ENCODE assay signal across 16 cellular contexts in genomic region chr6:108840919-108841318, GRCh38. TPM values are rescaled to one million over a fixed set of nuclear protein-coding genes. Genes with fewer than 3 reads are reported as not detected.
DNase-seq lines count a peak whose midpoint lies in the region; ATAC-seq and TF ChIP-seq lines count a peak whose summit lies in the region.
"Had no signal": no experiment of that assay in that cellular context is flagged by ENCODE, and none has a peak within 500 bp of the region (broad histone marks: within the 10 kb centered on the region; RNA-seq: fewer than 3 reads in every experiment).

No MANE protein-coding gene starts in this region.

- CTCF ChIA-PET in activated CD8-positive, alpha-beta T cell treated with anti-CD3 and anti-CD28 coated beads, Interleukin-2, amount 10 ng/mL, durations not matched to agents 7 days and 5 days (lab: Charles Lee), result interaction anchor here (1.0 kb wide), 1 partner anchor 299 kb away, joined by 3 read pairs; no protein-coding TSS in a partner anchor

- no peak overlapping the region for H3K9ac ChIP-seq in KMS-11

- H3K4me3 ChIP-seq in KMS-11 (IDR thresholded peaks at IDR 0.05; ENCODE audit: insufficient read depth, low read depth, low read length), result no peak overlapping the region
- no peak overlapping the region for H3K4me3 ChIP-seq in spleen
- H3K4me3 ChIP-seq: SJSA1 had no signal

- WGBS in spleen, 5 donors, result 76 to 85% (median 82%) methylated on average over 4 of the region's 4 CpGs

- intact Hi-C loops in CD14-positive monocyte (cut with micrococcal nuclease), result no loop called here
- intact Hi-C loops in spleen (cut with DNase I; ENCODE audit: low total_unique reads), result no loop called here

- H3K36me3 Mint-ChIP-seq in CD14-positive monocyte, result peaks cover 0 to 5% of the 10 kb centered on the region in 2 donors
- no peaks in the 10 kb centered on the region for H3K36me3 Mint-ChIP-seq in activated CD8-positive, alpha-beta T cell treated with anti-CD3 and anti-CD28 coated beads, Interleukin-2, amount 10 ng/mL, durations not matched to agents 7 days and 5 days (ENCODE audit: low read depth)
- H3K36me3 Mint-ChIP-seq: CD8-positive, alpha-beta memory T cell had no signal

- H3K4me1 Mint-ChIP-seq in CD14-positive monocyte, result peaks cover 59% of the 10 kb centered on the region
- peaks cover 34% of the 10 kb centered on the region for H3K4me1 Mint-ChIP-seq in activated CD8-positive, alpha-beta T cell treated with anti-CD3 and anti-CD28 coated beads, Interleukin-2, amount 10 ng/mL, durations not matched to agents 7 days and 5 days (ENCODE audit: low read depth)

- H2AFZ ChIP-seq in KMS-11 (ENCODE audit: low read depth), result no peak overlapping the region

- peak overlapping the region in 1 of 2 donors; percentile 79 for H3K4me3 Mint-ChIP-seq in CD14-positive monocyte
- no peak overlapping the region for H3K4me3 Mint-ChIP-seq in activated CD8-positive, alpha-beta T cell treated with anti-CD3 and anti-CD28 coated beads, Interleukin-2, amount 10 ng/mL, durations not matched to agents 7 days and 5 days
- H3K4me3 Mint-ChIP-seq: CD8-positive, alpha-beta memory T cell had no signal

- H3K4me1 ChIP-seq in KMS-11 (ENCODE audit: low read depth, poor library complexity, severe bottlenecking) (peaks cover 54% of the 10 kb centered on the region), spleen (peaks cover 9 to 33% (median 18%) of the 10 kb centered on the region in 6 donors)

- H4K20me1 ChIP-seq in KMS-11 (ENCODE audit: insufficient read depth), result no peaks in the 10 kb centered on the region

- no peaks in the 10 kb centered on the region for H3K9me3 ChIP-seq in spleen
- H3K9me3 ChIP-seq: SJSA1 had no signal

- DNase-seq in CD14-positive monocyte (ENCODE audit: low spot score) (no peak), spleen (no peak)
- DNase-seq in activated CD8-positive, alpha-beta T cell treated with anti-CD3 and anti-CD28 coated beads, Interleukin-2, amount 10 ng/mL, durations not matched to agents 7 days and 5 days, result no peak
- no peak for DNase-seq in stimulated activated CD4-positive, alpha-beta T cell treated with anti-CD3 and anti-CD28 coated beads, Interleukin-4, amount 100 ng/mL, for 1 hour
- DNase-seq: CD8-positive, alpha-beta memory T cell; DMS79 treated with DMSO at 0.1 percent for 48 hours; H7; NCI-H187; NCI-H446; NCI-H69 had no signal

- peak overlapping the region; percentile 95 to 99 (median 97) for H3K27ac Mint-ChIP-seq in CD14-positive monocyte
- H3K27ac Mint-ChIP-seq in activated CD8-positive, alpha-beta T cell treated with anti-CD3 and anti-CD28 coated beads, Interleukin-2, amount 10 ng/mL, durations not matched to agents 7 days and 5 days, result no peak overlapping the region
- H3K27ac Mint-ChIP-seq: CD8-positive, alpha-beta memory T cell had no signal

- H3K27me3 ChIP-seq in KMS-11 (ENCODE audit: insufficient read depth, low read depth) (no peaks in the 10 kb centered on the region), layer of hippocampus (ENCODE audit: control insufficient read depth, insufficient read depth, low read length) (no peaks in the 10 kb centered on the region), spleen (replicated peaks in 1 of 7) (no peaks in the 10 kb centered on the region)
- H3K27me3 ChIP-seq: SJSA1 had no signal

- no peak overlapping the region for H3K27ac ChIP-seq in KMS-11
- H3K27ac ChIP-seq in layer of hippocampus (ENCODE audit: low read depth, low read length), result peak overlapping the region; percentile 36
- peak overlapping the region in 7 of 8 donors; percentile 3 to 77 (median 48) for H3K27ac ChIP-seq in spleen
- H3K27ac ChIP-seq: HL-60, RWPE1, SJSA1 had no signal

- H3K27me3 Mint-ChIP-seq in CD14-positive monocyte (ENCODE audit: low read depth in 3 of 3), result peaks cover 21 to 27% (median 22%) of the 10 kb centered on the region in 3 donors
- peaks cover under 1% of the 10 kb centered on the region for H3K27me3 Mint-ChIP-seq in activated CD8-positive, alpha-beta T cell treated with anti-CD3 and anti-CD28 coated beads, Interleukin-2, amount 10 ng/mL, durations not matched to agents 7 days and 5 days (ENCODE audit: low read depth)

- peaks cover 0 to 4% (median 0%) of the 10 kb centered on the region in 7 donors for H3K9me3 Mint-ChIP-seq in CD14-positive monocyte
- H3K9me3 Mint-ChIP-seq in activated CD8-positive, alpha-beta T cell treated with anti-CD3 and anti-CD28 coated beads, Interleukin-2, amount 10 ng/mL, durations not matched to agents 7 days and 5 days (ENCODE audit: insufficient read depth), result no peaks in the 10 kb centered on the region
- H3K9me3 Mint-ChIP-seq: CD8-positive, alpha-beta memory T cell had no signal

- TF ChIP-seq POLR2A in spleen (IDR thresholded peaks at IDR 0.05), result no peak

- ATAC-seq in activated CD8-positive, alpha-beta T cell treated with anti-CD3 and anti-CD28 coated beads, Interleukin-2, amount 10 ng/mL, durations not matched to agents 7 days and 5 days, result no peak
- no peak for ATAC-seq in HG02852 (IDR thresholded peaks at IDR 0.05; ENCODE audit: unreplicated experiment)

- POLR2A ChIA-PET in activated CD8-positive, alpha-beta T cell treated with anti-CD3 and anti-CD28 coated beads, Interleukin-2, amount 10 ng/mL, durations not matched to agents 7 days and 5 days (lab: Charles Lee), result no interaction called here

- no peak for TF ChIP-seq CTCF in CD14-positive monocyte (IDR thresholded peaks at IDR 0.05)
- no peak for TF ChIP-seq CTCF in KMS-11 (conservative IDR thresholded peaks at IDR 0.05; ENCODE audit: low read depth, low read length)
- TF ChIP-seq CTCF in spleen (IDR thresholded peaks at IDR 0.05 in 8 of 11, conservative IDR thresholded peaks at IDR 0.05 in 3 of 11), result no peak

- H3K36me3 ChIP-seq in KMS-11 (ENCODE audit: insufficient read depth) (no peaks in the 10 kb centered on the region), spleen (no peaks in the 10 kb centered on the region)
- H3K36me3 ChIP-seq: SJSA1 had no signal

- peak overlapping the region; percentile 34; the same call in 1 of the 2 replicates for H3K4me2 ChIP-seq in KMS-11

- no peaks in the 10 kb centered on the region for H3K79me2 ChIP-seq in KMS-11 (ENCODE audit: insufficient read depth, low read depth)

RNA-seq across cellular contexts. Expression of gene ARMC2, which starts 7.3 kb away (rescaled TPM):
- polyA plus RNA-seq in CD14-positive monocyte, result 1 to 10 TPM; 1.7 to 3.5 TPM
- total RNA-seq in spleen, result 10 to 100 TPM in 2 of 7 donors, 1 to 10 TPM in 5; 4.3 to 12.2 (median 6.6) TPM
- polyA plus RNA-seq in spleen, result 1 to 10 TPM; 1.4 to 2.1 (median 1.5) TPM
- 10 to 100 TPM; 10.3 to 10.9 TPM for total RNA-seq in activated CD8-positive, alpha-beta T cell treated with anti-CD3 and anti-CD28 coated beads, Interleukin-2, amount 10 ng/mL, durations not matched to agents 7 days and 5 days
